ENCODE assay signal across 1 cellular context in genomic region chr2:201882353-201883095, GRCh38.
A peak's percentile ranks its signal among the peaks of the same experiment; 100 is the strongest.
TF ChIP-seq lines count a peak whose summit lies in the region.

No MANE protein-coding gene starts in this region.

TF ChIP-seq in SK-N-SH, 30 proteins besides CTCF, POLR2A, EP300 and RAD21 (continued from another document):
- TF ChIP-seq NFIC (IDR thresholded peaks at IDR 0.05; ENCODE audit: borderline replicate concordance), result peak; percentile 82
- TF ChIP-seq GATA2 (CRISPR knock-in tag; IDR thresholded peaks at IDR 0.05), result peak; percentile 93
- TF ChIP-seq RCOR1 (IDR thresholded peaks at IDR 0.05; ENCODE audit: low read length), result 0 out of 2 replicates have a peak, but pooled peaks have one; percentile 71
- no peak for TF ChIP-seq ELF1 (IDR thresholded peaks at IDR 0.05)
- no peak for TF ChIP-seq FOXM1 (IDR thresholded peaks at IDR 0.05; ENCODE audit: low read depth)
- no peak for TF ChIP-seq RFX5 (IDR thresholded peaks at IDR 0.05; ENCODE audit: low read length)
- TF ChIP-seq FOSL2 (IDR thresholded peaks at IDR 0.05; ENCODE audit: borderline replicate concordance, low read depth), result 0 out of 2 replicates have a peak, but pooled peaks have one; percentile 3
- TF ChIP-seq FOXJ3 (CRISPR knock-in tag; IDR thresholded peaks at IDR 0.05), result no peak
- no peak for TF ChIP-seq SMC3 (IDR thresholded peaks at IDR 0.05; ENCODE audit: low read depth, low read length)
- TF ChIP-seq TAF1 (IDR thresholded peaks at IDR 0.05; ENCODE audit: borderline replicate concordance, low read depth, low read length), result no peak
- TF ChIP-seq RXRA (IDR thresholded peaks at IDR 0.05; ENCODE audit: borderline replicate concordance, low read depth), result no peak
- TF ChIP-seq MAX (IDR thresholded peaks at IDR 0.05; ENCODE audit: low read depth), result 0 out of 2 replicates have a peak, but pooled peaks have one; percentile 27
- TF ChIP-seq PBX3 (IDR thresholded peaks at IDR 0.05), result peak; percentile 48
